Comparison of ENCODE assay signal across 24 cellular contexts in the genomic region with DNA sequence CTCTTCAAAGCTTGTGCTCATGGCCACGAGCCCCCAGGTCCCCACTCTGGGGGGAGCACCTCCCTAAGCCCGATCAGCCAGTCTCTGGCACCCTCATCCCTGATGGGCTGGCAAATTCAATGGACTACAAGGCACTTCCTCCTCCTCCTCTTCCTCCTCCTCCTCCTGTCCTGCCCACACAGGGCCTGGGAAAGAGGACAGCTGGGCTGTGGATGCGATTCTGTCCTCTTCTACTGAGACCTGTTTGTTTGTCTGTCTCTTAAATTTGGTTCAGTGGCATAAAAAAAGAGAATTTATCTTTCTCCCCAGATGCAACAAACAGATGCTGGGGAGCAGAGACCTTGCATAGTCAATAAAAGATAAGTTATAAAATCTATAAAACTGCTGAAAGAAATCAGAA.
"Had no signal": no experiment of that assay in that cellular context is flagged by ENCODE, and none has a peak within 500 bp of the region (broad histone marks: within the 10 kb centered on the region; RNA-seq: fewer than 3 reads in every experiment).

No MANE protein-coding gene starts in this region.

- H3K9ac ChIP-seq: parathyroid adenoma had no signal

- H3K9me3 ChIP-seq: colonic mucosa, lower lobe of right lung, testis, vagina had no signal

- H2AFZ ChIP-seq: parathyroid adenoma had no signal

- H3K27me3 ChIP-seq: brain microvascular endothelial cell, colonic mucosa, foreskin keratinocyte, testis, vagina had no signal

- H3K27ac ChIP-seq: brain microvascular endothelial cell, colonic mucosa, foreskin keratinocyte, lower lobe of right lung, parathyroid adenoma, testis, vagina had no signal

- H3K36me3 ChIP-seq: brain microvascular endothelial cell, colonic mucosa, lower lobe of right lung, vagina had no signal

- H3K4me3 ChIP-seq: colonic mucosa, lower lobe of right lung, smooth muscle cell, testis, vagina had no signal

- H3K4me2 ChIP-seq: smooth muscle cell had no signal

- DNase-seq: activated CD4-positive, alpha-beta T cell treated with anti-CD3 and anti-CD28 coated beads for 1 hour; activated CD4-positive, alpha-beta T cell treated with anti-CD3 and anti-CD28 coated beads, Interleukin-2, amount 50 U/mL, for 1 hour; activated CD8-positive, alpha-beta T cell treated with anti-CD3 and anti-CD28 coated beads, Interleukin-2, amount 10 ng/mL, durations not matched to agents 7 days and 5 days; activated gamma-delta T cell; activated naive CD4-positive, alpha-beta T cell treated with anti-CD3 and anti-CD28 coated beads, Interleukin-2, amount 50 U/mL, for 16 hours; activated naive CD8-positive, alpha-beta T cell treated with anti-CD3 and anti-CD28 coated beads, Interleukin-2, amount 50 U/mL, for 24 hours; brain microvascular endothelial cell; central memory CD4-positive, alpha-beta T cell; colonic mucosa; erythroblast; foreskin keratinocyte; kidney; lower lobe of right lung; natural killer cell; stimulated activated CD4-positive, alpha-beta T cell treated with anti-CD3 and anti-CD28 coated beads, Interleukin-2, amount 100 ng/mL, for 48 hours; stimulated activated CD8-positive, alpha-beta memory T cell treated with anti-CD3 and anti-CD28 coated beads, Interleukin-4, amount 100 ng/mL, for 48 hours; stimulated activated naive B cell treated with anti-CD40 and anti-IgM and Interleukin-4, amounts not matched to agents 10 μg/mL and 1 μg/mL and 100 μg/mL, for 72 hours; T-helper 1 cell; T-helper 9 cell; testis; trophoblast cell had no signal

- H3K4me1 ChIP-seq: colonic mucosa, foreskin keratinocyte, parathyroid adenoma, vagina had no signal
